ENCODE assay signal across 7 cellular contexts in genomic region chr1:67683736-67684525, GRCh38. TPM values are rescaled to one million over a fixed set of nuclear protein-coding genes. Genes with fewer than 3 reads are reported as not detected.
A peak's percentile ranks its signal among the peaks of the same experiment; 100 is the strongest.
DNase-seq lines count a peak whose midpoint lies in the region; ATAC-seq and TF ChIP-seq lines count a peak whose summit lies in the region.

No MANE protein-coding gene starts in this region.

- H3K4me1 ChIP-seq in GM23248 (ENCODE audit: insufficient read depth): peaks cover 52% of the 10 kb centered on the region

- WGBS in GM23248 (ENCODE audit: low coverage in 1 of 2, low lambda C conversion rate in 2 of 2, missing lambda C conversion rate in 2 of 2), 2 experiments: 6 to 7% methylated on average over 8 of the region's 8 CpGs

- H3K9me3 ChIP-seq in GM23248 (ENCODE audit: low read depth) (no peaks in the 10 kb centered on the region), T-helper 17 cell (ENCODE audit: control insufficient read depth, low read length, poor library complexity, severe bottlenecking) (no peaks in the 10 kb centered on the region)

- H3K4me3 ChIP-seq in GM23248: peak overlapping the region; percentile 96
- peak overlapping the region; percentile 48 for H3K4me3 ChIP-seq in choroid plexus epithelial cell (ENCODE audit: low read depth, low read length)

- H3K9me3 Mint-ChIP-seq in natural killer cell: no peaks in the 10 kb centered on the region
- no peaks in the 10 kb centered on the region for H3K9me3 Mint-ChIP-seq in type B pancreatic cell

- peak; percentile 76 for DNase-seq in GM23248
- no peak for DNase-seq in T-helper 17 cell
- no peak for DNase-seq in choroid plexus epithelial cell (ENCODE audit: low read depth)
- DNase-seq in natural killer cell: no peak
- DNase-seq in type B pancreatic cell (ENCODE audit: extremely low spot score, unreplicated experiment): no peak
- no peak for DNase-seq in DMS114 treated with DMSO at 0.1 percent for 48 hours (lab: John Stamatoyannopoulos, UW; ENCODE audit: unreplicated experiment)
- DNase-seq in T1000 (lab: John Stamatoyannopoulos, UW): no peak

- intact Hi-C loops in natural killer cell (cut with micrococcal nuclease): loop anchor here (10.0 kb wide), 1 partner anchor 349 kb away; no protein-coding TSS in a partner anchor

- peak overlapping the region; percentile 99 for H3K4me3 Mint-ChIP-seq in T-helper 17 cell
- peak overlapping the region; percentile 96 for H3K4me3 Mint-ChIP-seq in natural killer cell
- H3K4me3 Mint-ChIP-seq in type B pancreatic cell: peak overlapping the region; percentile 99

- peaks cover 33% of the 10 kb centered on the region for H3K79me2 ChIP-seq in GM23248 (ENCODE audit: insufficient read depth)

- no peaks in the 10 kb centered on the region for H3K27me3 Mint-ChIP-seq in T-helper 17 cell
- no peaks in the 10 kb centered on the region for H3K27me3 Mint-ChIP-seq in natural killer cell (ENCODE audit: low read depth in 2 of 2)
- no peaks in the 10 kb centered on the region for H3K27me3 Mint-ChIP-seq in type B pancreatic cell

- peaks cover 18% of the 10 kb centered on the region for H3K36me3 ChIP-seq in GM23248 (ENCODE audit: low read depth)

- H2AFZ ChIP-seq in GM23248: peak overlapping the region; percentile 17

- no peak for TF ChIP-seq CTCF in choroid plexus epithelial cell (conservative IDR thresholded peaks at IDR 0.05; ENCODE audit: low read depth, low read length)
- no peak for TF ChIP-seq CTCF in natural killer cell (IDR thresholded peaks at IDR 0.05)
- no peak for TF ChIP-seq CTCF in type B pancreatic cell (conservative IDR thresholded peaks at IDR 0.05)

- H3F3A ChIP-seq in GM23248 (ENCODE audit: insufficient read depth): peaks cover 43% of the 10 kb centered on the region

- H3K27me3 ChIP-seq in GM23248 (replicated peaks; ENCODE audit: insufficient read depth): no peaks in the 10 kb centered on the region

- peak overlapping the region; percentile 97 for H3K27ac ChIP-seq in GM23248

- H3K36me3 Mint-ChIP-seq in T-helper 17 cell (ENCODE audit: low read depth) (peaks cover 9% of the 10 kb centered on the region), natural killer cell (no peaks in the 10 kb centered on the region), type B pancreatic cell (peaks cover 20% of the 10 kb centered on the region)

- peak overlapping the region; percentile 63 for H3K9ac ChIP-seq in GM23248

- H3K27ac Mint-ChIP-seq in T-helper 17 cell: peak overlapping the region; percentile 87
- H3K27ac Mint-ChIP-seq in natural killer cell: peak overlapping the region; percentile 13 to 94
- peak overlapping the region; percentile 99 for H3K27ac Mint-ChIP-seq in type B pancreatic cell

- peaks cover 28% of the 10 kb centered on the region for H3K4me1 Mint-ChIP-seq in T-helper 17 cell
- peaks cover 24 to 32% of the 10 kb centered on the region in 2 donors for H3K4me1 Mint-ChIP-seq in natural killer cell
- H3K4me1 Mint-ChIP-seq in type B pancreatic cell (ENCODE audit: unreplicated experiment): peaks cover 26% of the 10 kb centered on the region

- H4K20me1 ChIP-seq in GM23248 (ENCODE audit: insufficient read depth): no peaks in the 10 kb centered on the region

- H3K4me2 ChIP-seq in GM23248 (ENCODE audit: unreplicated experiment): peak overlapping the region; percentile 93

- in situ Hi-C loops in GM23248 (cut with MboI): loop anchor here (10.0 kb wide), 2 partner anchors 71 to 119 kb away; no protein-coding TSS in a partner anchor

- H3K9me2 ChIP-seq in GM23248 (ENCODE audit: insufficient read depth): no peaks in the 10 kb centered on the region

- ATAC-seq in T-helper 17 cell (no peak), natural killer cell (no peak)

RNA-seq across cellular contexts. Expression of gene GADD45A, which starts 1.1 kb away (rescaled TPM):
- 59.4 and 72.8 TPM in 2 replicates for total RNA-seq in GM23248 (2014; rRNA removed; shearing (Covaris generic))
- polyA plus RNA-seq in GM23248 (2016; fragmentation: Nextera tagmentation; extraction: Ambion mirVana): 111 and 115 TPM in 2 replicates
- total RNA-seq in T-helper 17 cell (10 to 100 TPM; 25.4 to 65.6 TPM), natural killer cell (10 to 100 TPM; 21.8 to 30.3 (median 26.6) TPM), type B pancreatic cell (ENCODE audit: low replicate concordance) (66.0 and 104 TPM in 2 replicates)
